In the genomic region with DNA sequence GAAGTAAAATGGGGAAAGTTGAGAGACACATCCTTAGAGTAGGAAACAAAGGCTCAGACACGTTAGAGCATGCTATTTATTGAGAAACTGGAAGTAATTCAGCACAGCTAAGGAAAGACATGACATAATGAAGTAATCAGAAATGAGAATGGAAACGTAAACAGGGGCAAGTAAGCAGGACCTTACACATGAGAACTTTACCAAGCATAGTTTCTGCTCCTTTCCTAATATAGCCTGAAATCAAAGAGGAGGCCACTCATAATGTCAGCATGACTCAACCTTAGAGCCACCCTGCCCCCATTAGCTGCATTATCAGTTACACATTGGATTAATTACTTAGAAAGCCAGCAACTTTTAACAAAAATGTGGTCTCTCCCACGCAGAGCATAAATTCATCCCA, we compare ENCODE assay signal across 12 cellular contexts.
DNase-seq lines count a peak whose midpoint lies in the region; ATAC-seq and TF ChIP-seq lines count a peak whose summit lies in the region.
"Had no signal": no experiment of that assay in that cellular context is flagged by ENCODE, and none has a peak within 500 bp of the region (broad histone marks: within the 10 kb centered on the region; RNA-seq: fewer than 3 reads in every experiment).

No MANE protein-coding gene starts in this region.

- H3K9me3 Mint-ChIP-seq in endothelial cell (ENCODE audit: unreplicated experiment) = no peaks in the 10 kb centered on the region

- H3K27me3 Mint-ChIP-seq in endothelial cell (ENCODE audit: unreplicated experiment) = no peaks in the 10 kb centered on the region

- H3K27ac ChIP-seq in neural cell (ENCODE audit: low read length) (peak overlapping the region; percentile 65), Karpas-422 (ENCODE audit: low read length) (no peak overlapping the region)

- H3K27ac Mint-ChIP-seq in endothelial cell (ENCODE audit: unreplicated experiment) = no peak overlapping the region
- H3K27ac Mint-ChIP-seq: CD14-positive monocyte had no signal

- DNase-seq in EH (ENCODE audit: low read depth) = peak; percentile 92
- DNase-seq in choroid plexus epithelial cell (ENCODE audit: low read depth) = peak; percentile 35
- DNase-seq in endothelial cell (ENCODE audit: low spot score) = no peak
- no peak for DNase-seq in foreskin melanocyte
- no peak for DNase-seq in Karpas-422
- DNase-seq: activated CD8-positive, alpha-beta memory T cell treated with anti-CD3 and anti-CD28 coated beads for 24 hours; activated gamma-delta T cell treated with Interleukin-2 at 50 U/mL for 16 hours; effector memory CD4-positive, alpha-beta T cell had no signal

- no peak for TF ChIP-seq EP300 in neural cell (conservative IDR thresholded peaks at IDR 0.05; ENCODE audit: poor library complexity, severe bottlenecking)

- H3F3A ChIP-seq in neural cell (ENCODE audit: insufficient read depth, low read length, poor library complexity, severe bottlenecking) = no peaks in the 10 kb centered on the region

- ATAC-seq in HG02885 (IDR thresholded peaks at IDR 0.05; ENCODE audit: poor library complexity, unreplicated experiment) (peak; percentile 49), GM18502 (IDR thresholded peaks at IDR 0.05; ENCODE audit: poor library complexity, unreplicated experiment) (no peak)

- H3K9me2 ChIP-seq in neural cell (ENCODE audit: insufficient read depth, low read length) = no peaks in the 10 kb centered on the region
- H3K9me2 ChIP-seq in Karpas-422 (replicated peaks; ENCODE audit: insufficient read depth, low read length) = no peaks in the 10 kb centered on the region

- no peaks in the 10 kb centered on the region for H3K9me3 ChIP-seq in neural cell (ENCODE audit: low read length)
- peaks cover 6% of the 10 kb centered on the region for H3K9me3 ChIP-seq in Karpas-422 (ENCODE audit: low read length)

- H3K4me1 Mint-ChIP-seq in endothelial cell (ENCODE audit: unreplicated experiment) = no peaks in the 10 kb centered on the region
- H3K4me1 Mint-ChIP-seq: CD14-positive monocyte had no signal

- no peaks in the 10 kb centered on the region for H3K36me3 Mint-ChIP-seq in endothelial cell (ENCODE audit: low read depth, unreplicated experiment)
- H3K36me3 Mint-ChIP-seq: CD14-positive monocyte had no signal

- H3K4me1 ChIP-seq in Karpas-422 (ENCODE audit: low read length) = no peaks in the 10 kb centered on the region

- TF ChIP-seq RAD21 in neural cell (conservative IDR thresholded peaks at IDR 0.05) = no peak

- H2AFZ ChIP-seq in neural cell (ENCODE audit: low read depth, low read length) = no peak overlapping the region
- no peak overlapping the region for H2AFZ ChIP-seq in Karpas-422 (ENCODE audit: low read length)

- H3K27me3 ChIP-seq in neural cell (ENCODE audit: insufficient read depth, low read depth, low read length) = no peaks in the 10 kb centered on the region
- no peaks in the 10 kb centered on the region for H3K27me3 ChIP-seq in Karpas-422 (ENCODE audit: low read length)

- H3K36me3 ChIP-seq in neural cell (ENCODE audit: insufficient read depth, low read length) (no peaks in the 10 kb centered on the region), Karpas-422 (ENCODE audit: insufficient read depth, low read length) (no peaks in the 10 kb centered on the region)

- H3K9ac ChIP-seq in neural cell (ENCODE audit: low read length) (no peak overlapping the region), Karpas-422 (ENCODE audit: low read length) (no peak overlapping the region)

- TF ChIP-seq CTCF in choroid plexus epithelial cell (conservative IDR thresholded peaks at IDR 0.05; ENCODE audit: low read depth, low read length) = no peak
- no peak for TF ChIP-seq CTCF in neural cell (IDR thresholded peaks at IDR 0.05; ENCODE audit: poor library complexity, severe bottlenecking)
- TF ChIP-seq CTCF in endothelial cell (IDR thresholded peaks at IDR 0.05; ENCODE audit: unreplicated experiment) = no peak

- H3K4me3 ChIP-seq in choroid plexus epithelial cell (ENCODE audit: low read depth, low read length) (no peak overlapping the region), neural cell (ENCODE audit: low read length) (no peak overlapping the region), Karpas-422 (ENCODE audit: low read length) (no peak overlapping the region)

- H4K20me1 ChIP-seq in neural cell (ENCODE audit: insufficient read depth) (no peaks in the 10 kb centered on the region), Karpas-422 (ENCODE audit: insufficient read depth, low read depth, low read length) (no peaks in the 10 kb centered on the region)

- no peak overlapping the region for H3K4me2 ChIP-seq in neural cell (ENCODE audit: low read length)
- no peak overlapping the region for H3K4me2 ChIP-seq in Karpas-422 (ENCODE audit: low read depth, low read length, poor library complexity, severe bottlenecking)

- H3K4me3 Mint-ChIP-seq in endothelial cell (ENCODE audit: unreplicated experiment) = no peak overlapping the region
- H3K4me3 Mint-ChIP-seq: CD14-positive monocyte had no signal

- H3K79me2 ChIP-seq in neural cell (replicated peaks; ENCODE audit: insufficient read depth, low read length) (no peaks in the 10 kb centered on the region), Karpas-422 (ENCODE audit: low read length) (no peaks in the 10 kb centered on the region)

TF ChIP-seq in neural cell, 6 proteins besides CTCF, POLR2A, EP300 and RAD21:
- TF ChIP-seq MXI1 (conservative IDR thresholded peaks at IDR 0.05; ENCODE audit: poor library complexity, severe bottlenecking) (no peak), TAF1 (IDR thresholded peaks at IDR 0.05; ENCODE audit: low read depth) (no peak), POLR2AphosphoS5 (IDR thresholded peaks at IDR 0.05) (no peak), EZH2 (IDR thresholded peaks at IDR 0.05; ENCODE audit: borderline replicate concordance, insufficient read depth, low read length, poor library complexity, severe bottlenecking) (no peak), SMC3 (conservative IDR thresholded peaks at IDR 0.05; ENCODE audit: poor library complexity) (no peak)
- TF ChIP-seq, protein P1, sequence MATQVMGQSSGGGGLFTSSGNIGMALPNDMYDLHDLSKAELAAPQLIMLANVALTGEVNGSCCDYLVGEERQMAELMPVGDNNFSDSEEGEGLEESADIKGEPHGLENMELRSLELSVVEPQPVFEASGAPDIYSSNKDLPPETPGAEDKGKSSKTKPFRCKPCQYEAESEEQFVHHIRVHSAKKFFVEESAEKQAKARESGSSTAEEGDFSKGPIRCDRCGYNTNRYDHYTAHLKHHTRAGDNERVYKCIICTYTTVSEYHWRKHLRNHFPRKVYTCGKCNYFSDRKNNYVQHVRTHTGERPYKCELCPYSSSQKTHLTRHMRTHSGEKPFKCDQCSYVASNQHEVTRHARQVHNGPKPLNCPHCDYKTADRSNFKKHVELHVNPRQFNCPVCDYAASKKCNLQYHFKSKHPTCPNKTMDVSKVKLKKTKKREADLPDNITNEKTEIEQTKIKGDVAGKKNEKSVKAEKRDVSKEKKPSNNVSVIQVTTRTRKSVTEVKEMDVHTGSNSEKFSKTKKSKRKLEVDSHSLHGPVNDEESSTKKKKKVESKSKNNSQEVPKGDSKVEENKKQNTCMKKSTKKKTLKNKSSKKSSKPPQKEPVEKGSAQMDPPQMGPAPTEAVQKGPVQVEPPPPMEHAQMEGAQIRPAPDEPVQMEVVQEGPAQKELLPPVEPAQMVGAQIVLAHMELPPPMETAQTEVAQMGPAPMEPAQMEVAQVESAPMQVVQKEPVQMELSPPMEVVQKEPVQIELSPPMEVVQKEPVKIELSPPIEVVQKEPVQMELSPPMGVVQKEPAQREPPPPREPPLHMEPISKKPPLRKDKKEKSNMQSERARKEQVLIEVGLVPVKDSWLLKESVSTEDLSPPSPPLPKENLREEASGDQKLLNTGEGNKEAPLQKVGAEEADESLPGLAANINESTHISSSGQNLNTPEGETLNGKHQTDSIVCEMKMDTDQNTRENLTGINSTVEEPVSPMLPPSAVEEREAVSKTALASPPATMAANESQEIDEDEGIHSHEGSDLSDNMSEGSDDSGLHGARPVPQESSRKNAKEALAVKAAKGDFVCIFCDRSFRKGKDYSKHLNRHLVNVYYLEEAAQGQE (IDR thresholded peaks at IDR 0.05; ENCODE audit: borderline replicate concordance) = no peak

Comparison
In these comparisons a context has a peak if more than half of its experiments do, and no peak if none do; other contexts are left out.
1. DNase-seq: peak in EH (single experiment) and choroid plexus epithelial cell (single experiment); none in endothelial cell (single experiment), foreskin melanocyte (single experiment) and Karpas-422 (single experiment).